ENCODE assay signal across 2 cellular contexts in the genomic region with DNA sequence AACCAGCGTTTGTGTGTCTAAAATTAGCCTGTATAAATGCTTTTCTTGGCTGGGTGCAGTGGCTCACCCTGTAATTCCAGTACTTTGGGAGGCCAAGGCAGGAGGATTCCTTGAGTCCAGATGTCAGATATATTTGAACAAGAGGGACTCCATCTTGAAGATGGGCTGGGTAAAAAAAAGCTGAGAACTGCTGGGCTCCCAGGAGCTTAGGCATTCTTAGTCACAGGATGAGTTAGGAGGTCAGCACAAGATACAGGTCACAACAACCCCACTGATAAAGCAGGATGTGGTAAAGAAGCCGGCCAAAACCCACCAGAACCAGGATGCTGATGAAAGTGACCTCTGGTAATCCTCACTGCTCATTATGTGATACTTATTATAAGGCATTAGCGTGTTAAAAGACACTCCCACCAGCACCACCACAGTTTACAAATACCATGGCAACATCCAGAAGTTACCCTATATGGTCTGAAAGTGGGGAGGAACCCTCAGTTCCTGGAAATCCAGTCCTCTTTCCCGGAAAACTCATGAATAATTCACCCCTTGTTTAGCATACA.
TF ChIP-seq lines count a peak whose summit lies in the region.

No MANE protein-coding gene starts in this region.

TF ChIP-seq in liver, 16 proteins besides CTCF, POLR2A, EP300 and RAD21:
- TF ChIP-seq, protein P1, sequence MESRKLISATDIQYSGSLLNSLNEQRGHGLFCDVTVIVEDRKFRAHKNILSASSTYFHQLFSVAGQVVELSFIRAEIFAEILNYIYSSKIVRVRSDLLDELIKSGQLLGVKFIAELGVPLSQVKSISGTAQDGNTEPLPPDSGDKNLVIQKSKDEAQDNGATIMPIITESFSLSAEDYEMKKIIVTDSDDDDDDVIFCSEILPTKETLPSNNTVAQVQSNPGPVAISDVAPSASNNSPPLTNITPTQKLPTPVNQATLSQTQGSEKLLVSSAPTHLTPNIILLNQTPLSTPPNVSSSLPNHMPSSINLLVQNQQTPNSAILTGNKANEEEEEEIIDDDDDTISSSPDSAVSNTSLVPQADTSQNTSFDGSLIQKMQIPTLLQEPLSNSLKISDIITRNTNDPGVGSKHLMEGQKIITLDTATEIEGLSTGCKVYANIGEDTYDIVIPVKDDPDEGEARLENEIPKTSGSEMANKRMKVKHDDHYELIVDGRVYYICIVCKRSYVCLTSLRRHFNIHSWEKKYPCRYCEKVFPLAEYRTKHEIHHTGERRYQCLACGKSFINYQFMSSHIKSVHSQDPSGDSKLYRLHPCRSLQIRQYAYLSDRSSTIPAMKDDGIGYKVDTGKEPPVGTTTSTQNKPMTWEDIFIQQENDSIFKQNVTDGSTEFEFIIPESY (IDR thresholded peaks at IDR 0.05) = no peak
- peak; percentile 26 for TF ChIP-seq NR2F2 (IDR thresholded peaks at IDR 0.05)

TF ChIP-seq in HepG2, 621 proteins besides CTCF, POLR2A, EP300 and RAD21:
- TF ChIP-seq, protein P2, sequence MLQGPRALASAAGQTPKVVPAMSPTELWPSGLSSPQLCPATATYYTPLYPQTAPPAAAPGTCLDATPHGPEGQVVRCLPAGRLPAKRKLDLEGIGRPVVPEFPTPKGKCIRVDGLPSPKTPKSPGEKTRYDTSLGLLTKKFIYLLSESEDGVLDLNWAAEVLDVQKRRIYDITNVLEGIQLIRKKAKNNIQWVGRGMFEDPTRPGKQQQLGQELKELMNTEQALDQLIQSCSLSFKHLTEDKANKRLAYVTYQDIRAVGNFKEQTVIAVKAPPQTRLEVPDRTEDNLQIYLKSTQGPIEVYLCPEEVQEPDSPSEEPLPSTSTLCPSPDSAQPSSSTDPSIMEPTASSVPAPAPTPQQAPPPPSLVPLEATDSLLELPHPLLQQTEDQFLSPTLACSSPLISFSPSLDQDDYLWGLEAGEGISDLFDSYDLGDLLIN (CRISPR knock-in tag; IDR thresholded peaks at IDR 0.05; ENCODE audit: borderline replicate concordance) = no peak
- TF ChIP-seq MYC (CRISPR knock-in tag; IDR thresholded peaks at IDR 0.05; ENCODE audit: borderline replicate concordance) (no peak), HIC2 (CRISPR knock-in tag; IDR thresholded peaks at IDR 0.05; ENCODE audit: low read depth) (no peak), ZNF24 (IDR thresholded peaks at IDR 0.05) (no peak), SUZ12 (IDR thresholded peaks at IDR 0.05; ENCODE audit: low read depth, low read length) (no peak), GFI1 (CRISPR knock-in tag; IDR thresholded peaks at IDR 0.05; ENCODE audit: borderline replicate concordance) (no peak), IRF1 (CRISPR knock-in tag; IDR thresholded peaks at IDR 0.05; ENCODE audit: low read depth) (no peak), ZNF564 (CRISPR knock-in tag; IDR thresholded peaks at IDR 0.05) (no peak), NR2C2 (CRISPR knock-in tag; IDR thresholded peaks at IDR 0.05; ENCODE audit: borderline replicate concordance) (no peak), MIXL1 (CRISPR knock-in tag; IDR thresholded peaks at IDR 0.05) (no peak), ARID3A (IDR thresholded peaks at IDR 0.05; ENCODE audit: low read depth, low read length) (no peak), MIER2 (CRISPR knock-in tag; IDR thresholded peaks at IDR 0.05) (no peak), NFIB (CRISPR knock-in tag; IDR thresholded peaks at IDR 0.05; ENCODE audit: borderline replicate concordance) (no peak)
- TF ChIP-seq, protein P3, sequence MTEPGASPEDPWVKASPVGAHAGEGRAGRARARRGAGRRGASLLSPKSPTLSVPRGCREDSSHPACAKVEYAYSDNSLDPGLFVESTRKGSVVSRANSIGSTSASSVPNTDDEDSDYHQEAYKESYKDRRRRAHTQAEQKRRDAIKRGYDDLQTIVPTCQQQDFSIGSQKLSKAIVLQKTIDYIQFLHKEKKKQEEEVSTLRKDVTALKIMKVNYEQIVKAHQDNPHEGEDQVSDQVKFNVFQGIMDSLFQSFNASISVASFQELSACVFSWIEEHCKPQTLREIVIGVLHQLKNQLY (CRISPR knock-in tag; IDR thresholded peaks at IDR 0.05) = no peak
